Comparison of ENCODE assay signal across 13 cellular contexts in the genomic region with DNA sequence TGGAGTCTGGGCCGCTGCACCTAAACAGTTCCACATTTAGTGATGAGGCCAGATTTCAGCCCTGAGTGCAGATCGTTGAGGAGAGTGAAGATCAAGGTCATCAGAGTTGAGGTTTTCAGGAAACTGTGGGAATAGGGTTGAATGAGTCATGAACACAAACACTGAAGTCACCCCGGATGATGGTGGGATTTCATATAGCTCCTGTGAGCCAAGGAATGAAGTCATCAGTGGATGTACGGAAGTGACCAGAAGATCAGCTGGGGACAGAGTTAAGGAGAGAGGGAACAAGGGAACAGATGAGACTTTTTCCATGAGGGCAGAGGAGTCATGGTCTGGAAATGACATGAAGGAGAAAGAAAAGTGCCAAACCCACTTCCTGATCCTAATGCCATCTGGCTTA. TPM values are rescaled to one million over a fixed set of nuclear protein-coding genes. Genes with fewer than 3 reads are reported as not detected.
DNase-seq lines count a peak whose midpoint lies in the region; ATAC-seq and TF ChIP-seq lines count a peak whose summit lies in the region.
"Had no signal": no experiment of that assay in that cellular context is flagged by ENCODE, and none has a peak within 500 bp of the region (broad histone marks: within the 10 kb centered on the region; RNA-seq: fewer than 3 reads in every experiment).

No MANE protein-coding gene starts in this region.

- ATAC-seq in right cardiac atrium, result peak; percentile 74 to 88
- ATAC-seq: activated T-cell treated with anti-CD3 and anti-CD28 coated beads, Interleukin-2, amount 50 U/mL, for 4 hours had no signal

- H3K27ac ChIP-seq in right cardiac atrium (ENCODE audit: low read length) (peak overlapping the region; percentile 54), tibial artery (peak overlapping the region; percentile 19 to 55), caudate nucleus (ENCODE audit: low read depth, low read length) (no peak overlapping the region)
- H3K27ac ChIP-seq: 22Rv1 had no signal

- DNase-seq in DMS 273 (lab: John Stamatoyannopoulos, UW; ENCODE audit: unreplicated experiment), result peak; percentile 35
- no peak for DNase-seq in DMS 273 treated with DMSO at 0.1 percent for 48 hours (lab: John Stamatoyannopoulos, UW)
- DNase-seq in astrocyte of the cerebellum (ENCODE audit: low read depth), result peak; percentile 93
- DNase-seq in right cardiac atrium, result peak in 1 of 3 donors; percentile 24
- DNase-seq in tibial artery, result peak in 1 of 2 donors; percentile 47
- no peak for DNase-seq in OCI-M2 (lab: John Stamatoyannopoulos, UW; ENCODE audit: unreplicated experiment)
- no peak for DNase-seq in caudate nucleus (lab: John Stamatoyannopoulos, UW)
- DNase-seq in posterior cingulate gyrus, result no peak
- DNase-seq: activated T-cell treated with anti-CD3 and anti-CD28 coated beads, Interleukin-2, amount 50 U/mL, for 4 hours; OCI-M1; stimulated activated CD4-positive, alpha-beta T cell treated with anti-CD3 and anti-CD28 coated beads, Interleukin-12 subunit alpha, Interleukin-12 subunit beta, amount 100 ng/mL, for 4 hours; uterus had no signal

- WGBS in right cardiac atrium, result 27% methylated on average over 4 of the region's 4 CpGs

- H3K9me3 ChIP-seq in right cardiac atrium (ENCODE audit: control insufficient read depth, low read length) (no peaks in the 10 kb centered on the region), tibial artery (no peaks in the 10 kb centered on the region)
- H3K9me3 ChIP-seq: uterus had no signal

- no peaks in the 10 kb centered on the region for H3K27me3 ChIP-seq in right cardiac atrium (ENCODE audit: control insufficient read depth, insufficient read depth)
- H3K27me3 ChIP-seq in tibial artery, result no peaks in the 10 kb centered on the region
- H3K27me3 ChIP-seq: uterus had no signal

- intact Hi-C loops in right cardiac atrium (cut with DNase I), result loop anchor here in 1 of 4 donors (10.0 kb wide), 1 partner anchor 242 kb away; no protein-coding TSS in a partner anchor
- intact Hi-C loops in tibial artery (cut with DNase I; ENCODE audit: low total_unique reads), result no loop called here
- intact Hi-C loops in posterior cingulate gyrus (cut with DNase I), result loop anchor here (5.0 kb wide), 1 partner anchor 164 kb away; no protein-coding TSS in a partner anchor

- TF ChIP-seq CTCF in astrocyte of the cerebellum (IDR thresholded peaks at IDR 0.05; ENCODE audit: low read depth, low read length, missing control alignments) (no peak), tibial artery (IDR thresholded peaks at IDR 0.05) (no peak)

- no peak overlapping the region for H3K4me3 ChIP-seq in astrocyte of the cerebellum (ENCODE audit: low read depth, low read length)
- H3K4me3 ChIP-seq in right cardiac atrium (ENCODE audit: low read length), result no peak overlapping the region
- no peak overlapping the region for H3K4me3 ChIP-seq in tibial artery
- H3K4me3 ChIP-seq: uterus had no signal

- in situ Hi-C loops in astrocyte of the cerebellum (cut with HindIII; ENCODE audit: low sequenced_read_pairs), result no loop called here

- peaks cover 10% of the 10 kb centered on the region for H3K4me1 ChIP-seq in right cardiac atrium (ENCODE audit: control insufficient read depth, insufficient read depth, low read length)
- peaks cover 0 to 44% (median 22%) of the 10 kb centered on the region in 4 donors for H3K4me1 ChIP-seq in tibial artery

- H3K36me3 ChIP-seq in tibial artery, result no peaks in the 10 kb centered on the region
- H3K36me3 ChIP-seq: uterus had no signal

RNA-seq across cellular contexts. Expression of a gene that starts 36.5 kb away (rescaled TPM):
- total RNA-seq in right cardiac atrium, result 100 to 1,000 TPM in 1 of 4 donors, 10 to 100 TPM in 3; 82.5 to 130 (median 86.2) TPM
- 7.6 TPM for polyA plus RNA-seq in right cardiac atrium

Comparison
In these comparisons a context has a peak if more than half of its experiments do, and no peak if none do; other contexts are left out.
1. DNase-seq: peak in DMS 273 (single experiment) and astrocyte of the cerebellum (single experiment); none in DMS 273 treated with DMSO at 0.1 percent for 48 hours (single experiment), OCI-M2 (single experiment), caudate nucleus (0 of 61) and posterior cingulate gyrus (0 of 10).